ENCODE assay signal across 8 cellular contexts in genomic region chr3:132722165-132723023, GRCh38. TPM values are rescaled to one million over a fixed set of nuclear protein-coding genes. Genes with fewer than 3 reads are reported as not detected.
DNase-seq lines count a peak whose midpoint lies in the region; ATAC-seq and TF ChIP-seq lines count a peak whose summit lies in the region.

Gene NPHP3, minus strand, starts transcription at chr3:132722409. Its CDS starts 54 bp downstream, at chr3:132722355.

- H3K4me1 ChIP-seq in PC-9 (replicated peaks; ENCODE audit: insufficient read depth) = peaks cover 13% of the 10 kb centered on the region
- peaks cover 8% of the 10 kb centered on the region for H3K4me1 ChIP-seq in mucosa of stomach (ENCODE audit: control insufficient read depth, insufficient read depth, low read length)

- H3F3A ChIP-seq in PC-9 (ENCODE audit: insufficient read depth, low read depth) = peaks cover 11% of the 10 kb centered on the region; the same call in 1 of the 2 replicates

- TF ChIP-seq EP300 in Ishikawa (IDR thresholded peaks at IDR 0.05; ENCODE audit: borderline replicate concordance) = no peak

- H2AFZ ChIP-seq in PC-9 = peak within 1 kb of the TSS; percentile 95

- H3K79me2 ChIP-seq in PC-9 (ENCODE audit: low read depth) = peaks cover 15% of the 10 kb centered on the region; the same call in 1 of the 2 replicates

- H3K4me3 ChIP-seq in PC-9 = peak within 1 kb of the TSS; percentile 91
- peak within 1 kb of the TSS; percentile 83 for H3K4me3 ChIP-seq in epithelial cell of proximal tubule (ENCODE audit: low read depth, low read length)
- H3K4me3 ChIP-seq in mucosa of stomach (ENCODE audit: low read length) = peak within 1 kb of the TSS; percentile 68

- TF ChIP-seq CTCF in PC-9 (conservative IDR thresholded peaks at IDR 0.05) (no peak), epithelial cell of proximal tubule (conservative IDR thresholded peaks at IDR 0.05; ENCODE audit: low read depth, low read length) (no peak)

- H3K9me3 ChIP-seq in PC-9 (ENCODE audit: insufficient read depth, low read depth) = no peaks in the 10 kb centered on the region
- no peaks in the 10 kb centered on the region for H3K9me3 ChIP-seq in mucosa of stomach (ENCODE audit: control insufficient read depth, low read length)

- no peak for TF ChIP-seq RAD21 in Ishikawa (IDR thresholded peaks at IDR 0.05; ENCODE audit: low read depth)

- peak; percentile 84 for DNase-seq in DMS114 treated with DMSO at 0.1 percent for 48 hours (lab: John Stamatoyannopoulos, UW; ENCODE audit: unreplicated experiment)
- DNase-seq in PC-9 = peak; percentile 74 to 93
- DNase-seq in activated T-cell treated with anti-CD3 and anti-CD28 coated beads, Interleukin-2, amount 50 U/mL, for 1 hour = peak; percentile 92
- peak; percentile 42 for DNase-seq in epithelial cell of proximal tubule (ENCODE audit: low read depth)
- peak; percentile 97 for DNase-seq in stimulated activated CD8-positive, alpha-beta memory T cell treated with anti-CD3 and anti-CD28 coated beads, Interleukin-7, amount 100 ng/mL, for 24 hours (ENCODE audit: low read depth)

- POLR2A ChIA-PET in PC-9 (lab: Charles Lee; ENCODE audit: unreplicated experiment) = interaction anchor here (0.6 kb wide), 1 partner anchor 851 kb away, joined by 3 read pairs; the partner anchor contains the start of gene CDV3

- H3K9me2 ChIP-seq in PC-9 (ENCODE audit: insufficient read depth) = no peaks in the 10 kb centered on the region

- peak within 1 kb of the TSS; percentile 71 for H3K9ac ChIP-seq in mucosa of stomach (ENCODE audit: low read length)

- no TSS peak for BruUV-seq in PC-9 (replicated peaks; lab: Mats Ljungman, UMichigan)

- CTCF ChIA-PET in PC-9 (lab: Charles Lee) = interaction anchor here (0.6 kb wide), 1 partner anchor 88 kb away, joined by 8 read pairs; no protein-coding TSS in a partner anchor

- H3K36me3 ChIP-seq in PC-9 (ENCODE audit: low read depth) (no peaks in the 10 kb centered on the region), mucosa of stomach (ENCODE audit: control insufficient read depth, insufficient read depth, low read length) (no peaks in the 10 kb centered on the region)

- peak within 1 kb of the TSS; percentile 87 for H3K4me2 ChIP-seq in PC-9

- peak within 1 kb of the TSS; percentile 33 for H3K27ac ChIP-seq in PC-9

- no peaks in the 10 kb centered on the region for H4K20me1 ChIP-seq in PC-9 (ENCODE audit: insufficient read depth)

- intact Hi-C loops in PC-9 (cut with micrococcal nuclease; ENCODE audit: unreplicated experiment) = loop anchor here (2.0 to 10.0 kb wide), 6 partner anchors 850 to 1765 kb away; partner anchors contain the start of genes ANAPC13, CDV3, CEP63 and SRPRB

- ATAC-seq in GM21576 (IDR thresholded peaks at IDR 0.05; ENCODE audit: unreplicated experiment) = peak; percentile 81

- H3K27me3 ChIP-seq in PC-9 (ENCODE audit: insufficient read depth, low read depth) (no peaks in the 10 kb centered on the region), mucosa of stomach (ENCODE audit: control insufficient read depth, insufficient read depth, low read length) (no peaks in the 10 kb centered on the region)

TF ChIP-seq in Ishikawa, 13 proteins besides CTCF, POLR2A, EP300 and RAD21:
- TF ChIP-seq REST (IDR thresholded peaks at IDR 0.05; ENCODE audit: low read depth) (no peak), YY1 (IDR thresholded peaks at IDR 0.05; ENCODE audit: low read depth) (0 out of 2 replicates have a peak, but pooled peaks have one; percentile 23), EGR1 (IDR thresholded peaks at IDR 0.05) (peak; percentile 62; the same call in 1 of the 2 replicates), CREB1 (IDR thresholded peaks at IDR 0.05; ENCODE audit: low read depth) (no peak), TEAD4 (IDR thresholded peaks at IDR 0.05) (no peak), ZBTB7A (IDR thresholded peaks at IDR 0.05; ENCODE audit: low read depth) (no peak), CEBPB (IDR thresholded peaks at IDR 0.05) (no peak), TCF12 (IDR thresholded peaks at IDR 0.05; ENCODE audit: low read depth) (0 out of 2 replicates have a peak, but pooled peaks have one; percentile 10), MAX (IDR thresholded peaks at IDR 0.05) (peak; percentile 51; the same call in 1 of the 2 replicates), FOXM1 (IDR thresholded peaks at IDR 0.05; ENCODE audit: borderline replicate concordance, low read depth) (no peak), NFIC (IDR thresholded peaks at IDR 0.05) (no peak), USF1 (IDR thresholded peaks at IDR 0.05) (no peak), TAF1 (IDR thresholded peaks at IDR 0.05; ENCODE audit: low read depth) (peak; percentile 36; the same call in 1 of the 2 replicates)

RNA-seq across cellular contexts. Expression of gene NPHP3, which starts in this region (rescaled TPM):
- 23.4 and 26.5 TPM in 2 replicates for total RNA-seq in PC-9 (2021)
- 8.9 and 19.8 TPM in 2 replicates for total RNA-seq in epithelial cell of proximal tubule

Comparison
In these comparisons a context has a peak if more than half of its experiments do, and no peak if none do; other contexts are left out.
1. Peak in every context shown above with its lines: DNase-seq, ATAC-seq, H3K4me3 ChIP-seq and H3K27ac ChIP-seq.
2. DNase-seq: peak in every context shown above with its lines; median percentile 97 in stimulated activated CD8-positive, alpha-beta memory T cell treated with anti-CD3 and anti-CD28 coated beads, Interleukin-7, amount 100 ng/mL, for 24 hours; 92 in activated T-cell treated with anti-CD3 and anti-CD28 coated beads, Interleukin-2, amount 50 U/mL, for 1 hour; 84 in DMS114 treated with DMSO at 0.1 percent for 48 hours; 84 in PC-9; 42 in epithelial cell of proximal tubule.